ENCODE assay signal across 16 cellular contexts in genomic region chr20:48818031-48818370, GRCh38. TPM values are rescaled to one million over a fixed set of nuclear protein-coding genes. Genes with fewer than 3 reads are reported as not detected.
A peak's percentile ranks its signal among the peaks of the same experiment; 100 is the strongest.
DNase-seq lines count a peak whose midpoint lies in the region; ATAC-seq and TF ChIP-seq lines count a peak whose summit lies in the region.
"Had no signal": no experiment of that assay in that cellular context is flagged by ENCODE, and none has a peak within 500 bp of the region (broad histone marks: within the 10 kb centered on the region; RNA-seq: fewer than 3 reads in every experiment).

No MANE protein-coding gene starts in this region.

- H3K4me1 Mint-ChIP-seq in activated T-cell treated with anti-CD3 and anti-CD28 coated beads, Interleukin-2, amount 50 U/mL, for 4 hours (ENCODE audit: low read depth): peaks cover 71% of the 10 kb centered on the region
- H3K4me1 Mint-ChIP-seq in central memory CD8-positive, alpha-beta T cell: peaks cover 64% of the 10 kb centered on the region

- no TSS peak for BruUV-seq in OCI-LY7 (replicated peaks; lab: Mats Ljungman, UMichigan)

- no peak for DNase-seq in activated T-cell treated with anti-CD3 and anti-CD28 coated beads, Interleukin-2, amount 50 U/mL, for 4 hours
- no peak for DNase-seq in activated T-cell treated with anti-CD3 and anti-CD28 coated beads, Interleukin-2, amount 50 U/mL, for 1 hour
- DNase-seq in OCI-LY7 (ENCODE audit: low spot score) (peak; percentile 59), left colon (no peak), NCI-H1694 treated with DMSO at 0.1 percent for 48 hours (lab: John Stamatoyannopoulos, UW) (no peak), activated gamma-delta T cell treated with Interleukin-2 at 50 U/mL for 16 hours (no peak)
- no peak for DNase-seq in central memory CD8-positive, alpha-beta T cell (ENCODE audit: low spot score in 2 of 2)
- DNase-seq: ACHN, colonic mucosa, HFFc6, midbrain, NCI-H1105 had no signal

- H3K27me3 ChIP-seq in neutrophil: no peaks in the 10 kb centered on the region
- H3K27me3 ChIP-seq: colonic mucosa had no signal

- peak overlapping the region; percentile 69 for H3K4me3 Mint-ChIP-seq in activated T-cell treated with anti-CD3 and anti-CD28 coated beads, Interleukin-2, amount 50 U/mL, for 4 hours
- H3K4me3 Mint-ChIP-seq in central memory CD8-positive, alpha-beta T cell: peak overlapping the region; percentile 97
- H3K4me3 Mint-ChIP-seq: HFFc6 had no signal

- peaks cover 48% of the 10 kb centered on the region; the same call in 1 of the 2 replicates for H3K79me2 ChIP-seq in OCI-LY7 (ENCODE audit: insufficient read depth, low read depth, low read length)
- H3K79me2 ChIP-seq: parathyroid adenoma had no signal

- no peaks in the 10 kb centered on the region for H3K9me2 ChIP-seq in OCI-LY7 (ENCODE audit: insufficient read depth, low read length)

- H4K20me1 ChIP-seq in OCI-LY7 (ENCODE audit: insufficient read depth, low read length): no peaks in the 10 kb centered on the region

- H3K9me3 ChIP-seq in OCI-LY7 (ENCODE audit: low read length) (no peaks in the 10 kb centered on the region), neutrophil (no peaks in the 10 kb centered on the region)
- H3K9me3 ChIP-seq: colonic mucosa, esophagus muscularis mucosa had no signal

- H3K27ac ChIP-seq in OCI-LY7 (ENCODE audit: low read depth, low read length, poor library complexity, severe bottlenecking): peak overlapping the region; percentile 93
- peak overlapping the region; percentile 99 for H3K27ac ChIP-seq in neutrophil
- H3K27ac ChIP-seq: colonic mucosa, esophagus muscularis mucosa, parathyroid adenoma, RWPE1 had no signal

- no peaks in the 10 kb centered on the region for H3K27me3 Mint-ChIP-seq in activated T-cell treated with anti-CD3 and anti-CD28 coated beads, Interleukin-2, amount 50 U/mL, for 4 hours (ENCODE audit: low read depth)
- no peaks in the 10 kb centered on the region for H3K27me3 Mint-ChIP-seq in central memory CD8-positive, alpha-beta T cell

- H3K4me3 ChIP-seq in OCI-LY7 (ENCODE audit: low read depth, low read length, poor library complexity, severe bottlenecking): peak overlapping the region; percentile 55
- peak overlapping the region; percentile 39 to 94 for H3K4me3 ChIP-seq in neutrophil (ENCODE audit: low read depth in 1 of 2, low read length in 1 of 2)
- H3K4me3 ChIP-seq: colonic mucosa, esophagus muscularis mucosa had no signal

- H3K36me3 Mint-ChIP-seq in activated T-cell treated with anti-CD3 and anti-CD28 coated beads, Interleukin-2, amount 50 U/mL, for 4 hours (ENCODE audit: insufficient read depth): peaks cover 4% of the 10 kb centered on the region
- H3K36me3 Mint-ChIP-seq in central memory CD8-positive, alpha-beta T cell (ENCODE audit: insufficient read depth): peaks cover 26% of the 10 kb centered on the region

- POLR2A ChIA-PET in OCI-LY7 (lab: Charles Lee): interaction anchor here (0.6 to 2.1 kb wide), 4 partner anchors 8 to 1117 kb away, joined by 3 to 11 read pairs (median 3); no protein-coding TSS in a partner anchor

- peak overlapping the region; percentile 91 for H3K27ac Mint-ChIP-seq in central memory CD8-positive, alpha-beta T cell (ENCODE audit: low read depth)
- H3K27ac Mint-ChIP-seq: HFFc6 had no signal

- peak overlapping the region; percentile 76 for H3K4me2 ChIP-seq in OCI-LY7 (ENCODE audit: low read length)

- intact Hi-C loops in OCI-LY7 (cut with micrococcal nuclease; ENCODE audit: unreplicated experiment): loop anchor here (2.0 kb wide), 2 partner anchors 37 to 57 kb away; no protein-coding TSS in a partner anchor
- intact Hi-C loops in left colon (cut with DNase I, micrococcal nuclease): no loop called here

- H3K36me3 ChIP-seq in OCI-LY7 (ENCODE audit: insufficient read depth, low read length): no peaks in the 10 kb centered on the region
- peaks cover 89% of the 10 kb centered on the region for H3K36me3 ChIP-seq in neutrophil
- H3K36me3 ChIP-seq: colonic mucosa, esophagus muscularis mucosa had no signal

- H2AFZ ChIP-seq in OCI-LY7 (ENCODE audit: low read length): peak overlapping the region; percentile 17; the same call in 1 of the 2 replicates
- H2AFZ ChIP-seq: parathyroid adenoma had no signal

- no peak for ATAC-seq in activated T-cell treated with anti-CD3 and anti-CD28 coated beads, Interleukin-2, amount 50 U/mL, for 4 hours
- no peak for ATAC-seq in central memory CD8-positive, alpha-beta T cell (replicated peaks; ENCODE audit: extremely low read depth, poor library complexity, severe bottlenecking)
- ATAC-seq in left colon: no peak

- no peak for TF ChIP-seq CTCF in OCI-LY7 (conservative IDR thresholded peaks at IDR 0.05; ENCODE audit: low read length)
- no peak for TF ChIP-seq CTCF in neutrophil (IDR thresholded peaks at IDR 0.05)

- H3K9me3 Mint-ChIP-seq in activated T-cell treated with anti-CD3 and anti-CD28 coated beads, Interleukin-2, amount 50 U/mL, for 4 hours: no peaks in the 10 kb centered on the region
- no peaks in the 10 kb centered on the region for H3K9me3 Mint-ChIP-seq in central memory CD8-positive, alpha-beta T cell
- H3K9me3 Mint-ChIP-seq: HFFc6 had no signal

- CTCF ChIA-PET in OCI-LY7 (lab: Charles Lee; ENCODE audit: unreplicated experiment): no interaction called here

- peaks cover 89% of the 10 kb centered on the region for H3K4me1 ChIP-seq in OCI-LY7 (ENCODE audit: insufficient read depth, low read length, poor library complexity, severe bottlenecking)
- H3K4me1 ChIP-seq in neutrophil (ENCODE audit: control insufficient read depth in 1 of 2, insufficient read depth in 1 of 2, low read depth in 1 of 2, low read length in 1 of 2): peaks cover 93 to 98% of the 10 kb centered on the region in 2 experiments
- H3K4me1 ChIP-seq: colonic mucosa, parathyroid adenoma had no signal

RNA-seq across cellular contexts. Expression of gene PREX1, which starts 9.8 kb away (rescaled TPM):
- total RNA-seq in activated T-cell treated with anti-CD3 and anti-CD28 coated beads, Interleukin-2, amount 50 U/mL, for 4 hours: 10 to 100 TPM; 28.8 to 31.4 (median 29.5) TPM
- 20.2 and 25.3 TPM in 2 replicates for total RNA-seq in OCI-LY7 (2014; rRNA removed; shearing (Covaris generic))
- total RNA-seq in OCI-LY7 (2022) (20.7 and 24.7 TPM in 2 replicates), left colon (10 to 100 TPM in 1 of 2 donors, 1 to 10 TPM in 1; 6.2 to 11.8 TPM)
